Comparison of ENCODE assay signal across 9 cellular contexts in the genomic region with DNA sequence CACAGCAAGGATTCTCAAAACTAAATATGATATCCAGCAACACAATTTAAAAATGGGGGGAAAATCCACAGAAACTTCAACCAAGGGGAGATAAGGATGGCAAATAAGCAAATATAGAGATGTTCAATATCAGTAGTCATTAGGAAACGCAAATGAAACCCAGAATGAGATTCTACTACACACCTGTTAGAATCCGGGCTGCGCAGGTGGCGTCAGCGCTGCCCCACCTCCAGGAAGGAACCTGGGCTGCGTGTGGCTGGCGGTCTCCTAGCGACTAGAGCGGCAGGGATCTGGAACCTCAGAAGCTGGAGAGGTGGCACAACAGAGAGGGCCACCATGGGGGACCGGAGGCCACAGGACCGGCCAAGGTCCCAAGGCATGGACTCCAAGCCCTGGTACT. TPM values are rescaled to one million over a fixed set of nuclear protein-coding genes. Genes with fewer than 3 reads are reported as not detected.
"Had no signal": no experiment of that assay in that cellular context is flagged by ENCODE, and none has a peak within 500 bp of the region (broad histone marks: within the 10 kb centered on the region; RNA-seq: fewer than 3 reads in every experiment).

Gene FAM47B, plus strand, starts transcription at position 301 of the 400 bp plus-strand sequence. Its CDS starts 36 bp downstream, at position 337.

- FAIRE-seq: G401.6, GM12878, GM12891, GM12892, GM18507, GM19239 had no signal

- H3K4me3 ChIP-seq: GM12878 had no signal

- DNase-seq: GDM1, GF-D8 had no signal

RNA-seq across cellular contexts. Expression of gene FAM47B, which starts in this region (rescaled TPM):
- total RNA-seq: G401, GM12878 had no signal
- polyA plus RNA-seq: GM12878 had no signal
